Comparison of ENCODE assay signal across 8 cellular contexts in the genomic region with DNA sequence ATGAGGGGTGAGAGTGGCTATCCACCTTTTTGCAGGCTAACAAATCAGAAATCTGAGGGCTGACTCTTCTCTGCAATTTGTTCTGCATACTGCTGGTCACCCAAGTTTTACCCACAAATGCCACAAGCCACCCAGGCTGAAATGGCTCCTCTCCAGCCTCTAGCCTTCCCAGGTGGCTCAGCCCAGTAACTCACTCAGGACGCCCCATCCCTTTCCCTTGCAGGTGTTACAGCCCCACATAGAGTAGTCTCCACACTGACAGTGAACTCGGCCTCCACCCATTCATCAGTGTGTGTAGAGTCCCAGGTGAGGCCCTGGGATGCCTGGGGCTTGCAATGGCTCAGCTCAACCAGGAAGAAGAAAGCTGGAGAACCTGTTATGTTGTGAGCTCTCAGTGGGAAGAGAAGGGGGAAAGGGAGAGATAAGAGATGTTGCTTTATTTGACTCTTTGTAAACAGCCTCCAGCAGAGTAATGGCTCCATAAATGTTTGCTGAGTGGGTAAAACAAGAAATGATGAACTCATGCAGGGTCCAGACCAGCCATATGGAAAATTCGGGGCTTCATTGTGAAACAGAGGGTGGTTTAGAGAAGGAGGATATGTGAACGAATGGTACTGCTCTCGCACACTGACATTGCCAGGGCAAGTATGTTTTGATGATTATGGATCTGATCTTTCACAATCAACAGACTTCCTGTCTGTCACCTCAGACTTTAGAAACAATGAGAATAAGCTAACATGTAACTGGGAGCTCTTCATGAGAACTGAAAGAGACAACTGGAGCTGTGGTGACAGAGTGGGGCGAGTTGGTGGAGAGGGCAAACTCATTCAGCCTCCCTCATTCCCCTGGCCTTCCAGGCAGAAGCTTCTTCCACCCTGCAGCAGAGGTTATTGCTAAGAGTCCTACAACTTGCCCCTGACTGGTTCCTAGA.
DNase-seq lines count a peak whose midpoint lies in the region; ATAC-seq, FAIRE-seq and TF ChIP-seq lines count a peak whose summit lies in the region.

No MANE protein-coding gene starts in this region.

- ATAC-seq in GM19463 (IDR thresholded peaks at IDR 0.05; ENCODE audit: unreplicated experiment) (peak; percentile 78), HG03439 (IDR thresholded peaks at IDR 0.05; ENCODE audit: unreplicated experiment) (peak; percentile 47)
- ATAC-seq in stimulated activated memory B cell treated with anti-CD40 and anti-IgM and Interleukin-4, amounts not matched to agents 10 μg/mL and 1 μg/mL and 100 μg/mL, for 72 hours, result no peak

- H3K9me3 ChIP-seq in DOHH2 (ENCODE audit: control insufficient read depth, insufficient read depth, low read length), result peaks cover 20% of the 10 kb centered on the region
- H3K9me3 ChIP-seq in small intestine (ENCODE audit: control insufficient read depth, low read depth), result no peaks in the 10 kb centered on the region

- no peak for FAIRE-seq in small intestine (lab: Jason Lieb, UNC)

- H3K4me3 ChIP-seq in DOHH2 (ENCODE audit: low read length), result 0 out of 2 replicates have a peak overlapping the region, but pooled peaks have one; percentile 14
- H3K4me3 ChIP-seq in small intestine (ENCODE audit: low read depth in 1 of 2, low read length in 2 of 2), result no peak overlapping the region

- H3K27me3 Mint-ChIP-seq in activated T-helper 2 cell treated with anti-CD3 and anti-CD28 coated beads, Interferon-gamma antibody, Interleukin-2, Interleukin-4, amounts not matched to agents 10 μg/mL and 5 μg/mL and 100 μg/mL, durations not matched to agents 14 hours and 24 hours and 36 hours (ENCODE audit: low read depth), result no peaks in the 10 kb centered on the region
- peaks cover 57% of the 10 kb centered on the region for H3K27me3 Mint-ChIP-seq in stimulated activated memory B cell treated with anti-CD40 and anti-IgM and Interleukin-4, amounts not matched to agents 10 μg/mL and 1 μg/mL and 100 μg/mL, for 72 hours

- no peaks in the 10 kb centered on the region for H3K9me3 Mint-ChIP-seq in activated T-helper 2 cell treated with anti-CD3 and anti-CD28 coated beads, Interferon-gamma antibody, Interleukin-2, Interleukin-4, amounts not matched to agents 10 μg/mL and 5 μg/mL and 100 μg/mL, durations not matched to agents 14 hours and 24 hours and 36 hours
- H3K9me3 Mint-ChIP-seq in stimulated activated memory B cell treated with anti-CD40 and anti-IgM and Interleukin-4, amounts not matched to agents 10 μg/mL and 1 μg/mL and 100 μg/mL, for 72 hours, result peaks cover 5% of the 10 kb centered on the region

- no peaks in the 10 kb centered on the region for H3K36me3 Mint-ChIP-seq in activated T-helper 2 cell treated with anti-CD3 and anti-CD28 coated beads, Interferon-gamma antibody, Interleukin-2, Interleukin-4, amounts not matched to agents 10 μg/mL and 5 μg/mL and 100 μg/mL, durations not matched to agents 14 hours and 24 hours and 36 hours (ENCODE audit: low read depth)
- H3K36me3 Mint-ChIP-seq in stimulated activated memory B cell treated with anti-CD40 and anti-IgM and Interleukin-4, amounts not matched to agents 10 μg/mL and 1 μg/mL and 100 μg/mL, for 72 hours, result peaks cover 5% of the 10 kb centered on the region

- H3K27ac Mint-ChIP-seq in activated T-helper 2 cell treated with anti-CD3 and anti-CD28 coated beads, Interferon-gamma antibody, Interleukin-2, Interleukin-4, amounts not matched to agents 10 μg/mL and 5 μg/mL and 100 μg/mL, durations not matched to agents 14 hours and 24 hours and 36 hours, result peak overlapping the region; percentile 80
- H3K27ac Mint-ChIP-seq in stimulated activated memory B cell treated with anti-CD40 and anti-IgM and Interleukin-4, amounts not matched to agents 10 μg/mL and 1 μg/mL and 100 μg/mL, for 72 hours, result no peak overlapping the region

- no peaks in the 10 kb centered on the region for H3K79me2 ChIP-seq in DOHH2 (ENCODE audit: control insufficient read depth, low read length)

- no peaks in the 10 kb centered on the region for H3K9me2 ChIP-seq in DOHH2 (replicated peaks; ENCODE audit: control insufficient read depth, low read length)

- DNase-seq in activated T-helper 2 cell treated with anti-CD3 and anti-CD28 coated beads, Interferon-gamma antibody, Interleukin-2, Interleukin-4, amounts not matched to agents 10 μg/mL and 5 μg/mL and 100 μg/mL, durations not matched to agents 14 hours and 24 hours and 36 hours (ENCODE audit: low spot score), result peak; percentile 13
- DNase-seq in ureter (ENCODE audit: low spot score) (no peak), GM13977 (ENCODE audit: low spot score) (no peak), small intestine (no peak)

- 72 to 85% (median 77%) methylated on average over 6 of the region's 6 CpGs for WGBS in small intestine, 3 donors

- in situ Hi-C loops in GM13977 (cut with MboI; ENCODE audit: low pct_unique_long_range_greater_than_20kb, low sequenced_read_pairs, unreplicated experiment), result no loop called here

- H4K20me1 ChIP-seq in DOHH2 (ENCODE audit: control insufficient read depth, insufficient read depth, low read depth, low read length), result no peaks in the 10 kb centered on the region

- H3K27me3 ChIP-seq in DOHH2 (ENCODE audit: control insufficient read depth, low read length), result no peaks in the 10 kb centered on the region
- no peaks in the 10 kb centered on the region for H3K27me3 ChIP-seq in small intestine (ENCODE audit: control insufficient read depth in 2 of 2, insufficient read depth in 2 of 2, low read length in 2 of 2)

- H3K27ac ChIP-seq in DOHH2 (ENCODE audit: low read depth, low read length), result peak overlapping the region; percentile 84
- H3K27ac ChIP-seq in small intestine (ENCODE audit: low read depth in 1 of 2, low read length in 1 of 2), result peak overlapping the region in 1 of 2 donors; percentile 49

- TF ChIP-seq CTCF in DOHH2 (IDR thresholded peaks at IDR 0.05; ENCODE audit: low read depth, low read length, poor library complexity, severe bottlenecking) (no peak), GM13977 (IDR thresholded peaks at IDR 0.05; ENCODE audit: extremely low read depth, insufficient read depth, missing control alignments) (no peak)

- intact Hi-C loops in activated T-helper 2 cell treated with anti-CD3 and anti-CD28 coated beads, Interferon-gamma antibody, Interleukin-2, Interleukin-4, amounts not matched to agents 10 μg/mL and 5 μg/mL and 100 μg/mL, durations not matched to agents 14 hours and 24 hours and 36 hours (cut with micrococcal nuclease), result loop anchor here (2.0 to 5.0 kb wide), 2 partner anchors 19 to 74 kb away; partner anchors contain the start of gene RFC3

- H3K4me1 ChIP-seq in DOHH2 (ENCODE audit: control insufficient read depth, low read length) (peaks cover 67% of the 10 kb centered on the region), small intestine (ENCODE audit: control insufficient read depth in 2 of 2, insufficient read depth in 1 of 2, low read depth in 1 of 2, low read length in 1 of 2) (no peaks in the 10 kb centered on the region)

- H3K4me1 Mint-ChIP-seq in activated T-helper 2 cell treated with anti-CD3 and anti-CD28 coated beads, Interferon-gamma antibody, Interleukin-2, Interleukin-4, amounts not matched to agents 10 μg/mL and 5 μg/mL and 100 μg/mL, durations not matched to agents 14 hours and 24 hours and 36 hours (ENCODE audit: low read depth), result peaks cover 26% of the 10 kb centered on the region
- H3K4me1 Mint-ChIP-seq in stimulated activated memory B cell treated with anti-CD40 and anti-IgM and Interleukin-4, amounts not matched to agents 10 μg/mL and 1 μg/mL and 100 μg/mL, for 72 hours, result peaks cover 13% of the 10 kb centered on the region

- H3K4me2 ChIP-seq in DOHH2 (ENCODE audit: low read length), result peak overlapping the region; percentile 64; the same call in 1 of the 2 replicates

- H3K4me3 Mint-ChIP-seq in activated T-helper 2 cell treated with anti-CD3 and anti-CD28 coated beads, Interferon-gamma antibody, Interleukin-2, Interleukin-4, amounts not matched to agents 10 μg/mL and 5 μg/mL and 100 μg/mL, durations not matched to agents 14 hours and 24 hours and 36 hours (ENCODE audit: low read depth), result peak overlapping the region; percentile 48
- H3K4me3 Mint-ChIP-seq in stimulated activated memory B cell treated with anti-CD40 and anti-IgM and Interleukin-4, amounts not matched to agents 10 μg/mL and 1 μg/mL and 100 μg/mL, for 72 hours, result no peak overlapping the region

- H3F3A ChIP-seq in DOHH2 (ENCODE audit: control insufficient read depth, insufficient read depth), result peaks cover 8% of the 10 kb centered on the region

- H3K36me3 ChIP-seq in DOHH2 (ENCODE audit: control insufficient read depth, low read length) (peaks cover 18% of the 10 kb centered on the region), small intestine (ENCODE audit: control insufficient read depth in 2 of 2, insufficient read depth in 2 of 2, low read length in 2 of 2) (no peaks in the 10 kb centered on the region)
